31 cellular contexts compared by ENCODE assay signal in genomic region chr12:39297946-39298345, GRCh38.
"Had no signal": no experiment of that assay in that cellular context is flagged by ENCODE, and none has a peak within 500 bp of the region (broad histone marks: within the 10 kb centered on the region; RNA-seq: fewer than 3 reads in every experiment).

No MANE protein-coding gene starts in this region.

- H3K9me3 ChIP-seq: adrenal gland, body of pancreas, esophagus muscularis mucosa, gastroesophageal sphincter had no signal

- H3K27ac Mint-ChIP-seq: activated CD4-positive, alpha-beta memory T cell treated with anti-CD3 and anti-CD28 coated beads for 36 hours; activated CD4-positive, alpha-beta T cell treated with anti-CD3 and anti-CD28 coated beads for 36 hours; activated CD4-positive, alpha-beta T cell treated with anti-CD3 and anti-CD28 coated beads, Interleukin-2, amount 10 ng/mL, durations not matched to agents 24 days and 14 days; activated CD8-positive, alpha-beta memory T cell treated with anti-CD3 and anti-CD28 coated beads, Interleukin-2, amount 10 ng/mL, durations not matched to agents 7 days and 5 days; activated CD8-positive, alpha-beta T cell treated with anti-CD3 and anti-CD28 coated beads, Interleukin-2, amount 10 ng/mL, durations not matched to agents 7 days and 5 days; activated naive CD4-positive, alpha-beta T cell treated with anti-CD3 and anti-CD28 coated beads for 36 hours; activated naive CD4-positive, alpha-beta T cell treated with anti-CD3 and anti-CD28 coated beads, Interleukin-2, amount 50 U/mL, for 24 hours; activated naive CD8-positive, alpha-beta T cell treated with anti-CD3 and anti-CD28 coated beads for 36 hours; activated naive CD8-positive, alpha-beta T cell treated with anti-CD3 and anti-CD28 coated beads, Interleukin-2, amount 50 U/mL, for 24 hours; activated T-helper 1 cell treated with anti-CD3 and anti-CD28 coated beads, Interleukin-12 subunit alpha, Interleukin-12 subunit beta, Interleukin-2, Interleukin-4 antibody, amounts not matched to agents 30 ng/mL and 10 ng/mL and 1 ng/mL, durations not matched to agents 14 hours and 24 hours and 36 hours; activated T-helper 2 cell treated with anti-CD3 and anti-CD28 coated beads, Interferon-gamma antibody, Interleukin-2, Interleukin-4, amounts not matched to agents 10 μg/mL and 5 μg/mL and 100 μg/mL, durations not matched to agents 14 hours and 24 hours and 36 hours; effector memory CD8-positive, alpha-beta T cell had no signal

- H3K4me3 ChIP-seq: adrenal gland, body of pancreas, esophagus muscularis mucosa, gastroesophageal sphincter had no signal

- DNase-seq: activated CD4-positive, alpha-beta memory T cell treated with anti-CD3 and anti-CD28 coated beads for 36 hours; activated CD4-positive, alpha-beta T cell treated with anti-CD3 and anti-CD28 coated beads for 36 hours; activated CD4-positive, alpha-beta T cell treated with anti-CD3 and anti-CD28 coated beads, Interleukin-2, amount 10 ng/mL, durations not matched to agents 24 days and 14 days; activated CD4-positive, CD25-positive, alpha-beta regulatory T cell; activated CD4-positive, CD25-positive, alpha-beta regulatory T cell treated with anti-CD3 and anti-CD28 coated beads, Interleukin-2, amount 50 U/mL, for 72 hours; activated CD8-positive, alpha-beta memory T cell treated with anti-CD3 and anti-CD28 coated beads, Interleukin-2, amount 10 ng/mL, durations not matched to agents 7 days and 5 days; activated CD8-positive, alpha-beta memory T cell treated with anti-CD3 and anti-CD28 coated beads, Interleukin-2, amount 50 U/mL, for 4 hours; activated CD8-positive, alpha-beta T cell treated with anti-CD3 and anti-CD28 coated beads, Interleukin-2, amount 10 ng/mL, durations not matched to agents 7 days and 5 days; activated effector memory CD4-positive, alpha-beta T cell treated with anti-CD3 and anti-CD28 coated beads, Interleukin-2, amount 50 U/mL, for 16 hours; activated naive CD4-positive, alpha-beta T cell treated with anti-CD3 and anti-CD28 coated beads for 36 hours; activated naive CD8-positive, alpha-beta T cell treated with anti-CD3 and anti-CD28 coated beads for 36 hours; activated naive CD8-positive, alpha-beta T cell treated with anti-CD3 and anti-CD28 coated beads, Interleukin-2, amount 50 U/mL, for 24 hours; activated T-cell treated with anti-CD3 and anti-CD28 coated beads, Interleukin-2, amount 50 U/mL, for 1 hour; activated T-cell treated with anti-CD3 and anti-CD28 coated beads, Interleukin-2, amount 50 U/mL, for 48 hours; adrenal gland; amygdala; aorta; body of pancreas; caudate nucleus; cortex of kidney; dermis blood vessel endothelial cell; effector CD4-positive, alpha-beta T cell; effector memory CD8-positive, alpha-beta T cell; erythroblast; foreskin melanocyte; T-helper 2 cell had no signal

- ATAC-seq: activated CD4-positive, alpha-beta T cell treated with anti-CD3 and anti-CD28 coated beads for 36 hours; activated CD8-positive, alpha-beta memory T cell treated with anti-CD3 and anti-CD28 coated beads, Interleukin-2, amount 10 ng/mL, durations not matched to agents 7 days and 5 days; activated CD8-positive, alpha-beta T cell treated with anti-CD3 and anti-CD28 coated beads, Interleukin-2, amount 10 ng/mL, durations not matched to agents 7 days and 5 days; activated naive CD8-positive, alpha-beta T cell treated with anti-CD3 and anti-CD28 coated beads, Interleukin-2, amount 50 U/mL, for 24 hours; body of pancreas; effector memory CD8-positive, alpha-beta T cell; gastroesophageal sphincter had no signal

- H3K36me3 ChIP-seq: adrenal gland had no signal

- H3K4me1 ChIP-seq: adrenal gland, body of pancreas, esophagus muscularis mucosa, gastroesophageal sphincter had no signal

- H3K27me3 ChIP-seq: adrenal gland, body of pancreas, esophagus muscularis mucosa, gastroesophageal sphincter had no signal

- H3K4me1 Mint-ChIP-seq: activated CD4-positive, alpha-beta T cell treated with anti-CD3 and anti-CD28 coated beads for 36 hours; activated naive CD4-positive, alpha-beta T cell treated with anti-CD3 and anti-CD28 coated beads, Interleukin-2, amount 50 U/mL, for 24 hours; activated naive CD8-positive, alpha-beta T cell treated with anti-CD3 and anti-CD28 coated beads for 36 hours; activated naive CD8-positive, alpha-beta T cell treated with anti-CD3 and anti-CD28 coated beads, Interleukin-2, amount 50 U/mL, for 24 hours had no signal

- H3K27me3 Mint-ChIP-seq: activated CD4-positive, alpha-beta memory T cell treated with anti-CD3 and anti-CD28 coated beads for 36 hours; activated CD4-positive, alpha-beta T cell treated with anti-CD3 and anti-CD28 coated beads for 36 hours; activated CD4-positive, alpha-beta T cell treated with anti-CD3 and anti-CD28 coated beads, Interleukin-2, amount 10 ng/mL, durations not matched to agents 24 days and 14 days; activated CD8-positive, alpha-beta memory T cell treated with anti-CD3 and anti-CD28 coated beads, Interleukin-2, amount 10 ng/mL, durations not matched to agents 7 days and 5 days; activated naive CD4-positive, alpha-beta T cell treated with anti-CD3 and anti-CD28 coated beads, Interleukin-2, amount 50 U/mL, for 24 hours; activated naive CD8-positive, alpha-beta T cell treated with anti-CD3 and anti-CD28 coated beads for 36 hours; activated naive CD8-positive, alpha-beta T cell treated with anti-CD3 and anti-CD28 coated beads, Interleukin-2, amount 50 U/mL, for 24 hours; effector memory CD8-positive, alpha-beta T cell had no signal

- H3K4me3 Mint-ChIP-seq: activated CD4-positive, alpha-beta memory T cell treated with anti-CD3 and anti-CD28 coated beads for 36 hours; activated CD4-positive, alpha-beta T cell treated with anti-CD3 and anti-CD28 coated beads for 36 hours; activated CD4-positive, alpha-beta T cell treated with anti-CD3 and anti-CD28 coated beads, Interleukin-2, amount 10 ng/mL, durations not matched to agents 24 days and 14 days; activated CD8-positive, alpha-beta memory T cell treated with anti-CD3 and anti-CD28 coated beads, Interleukin-2, amount 10 ng/mL, durations not matched to agents 7 days and 5 days; activated CD8-positive, alpha-beta T cell treated with anti-CD3 and anti-CD28 coated beads, Interleukin-2, amount 10 ng/mL, durations not matched to agents 7 days and 5 days; activated naive CD4-positive, alpha-beta T cell treated with anti-CD3 and anti-CD28 coated beads for 36 hours; activated naive CD4-positive, alpha-beta T cell treated with anti-CD3 and anti-CD28 coated beads, Interleukin-2, amount 50 U/mL, for 24 hours; activated naive CD8-positive, alpha-beta T cell treated with anti-CD3 and anti-CD28 coated beads for 36 hours; activated naive CD8-positive, alpha-beta T cell treated with anti-CD3 and anti-CD28 coated beads, Interleukin-2, amount 50 U/mL, for 24 hours; activated T-helper 1 cell treated with anti-CD3 and anti-CD28 coated beads, Interleukin-12 subunit alpha, Interleukin-12 subunit beta, Interleukin-2, Interleukin-4 antibody, amounts not matched to agents 30 ng/mL and 10 ng/mL and 1 ng/mL, durations not matched to agents 14 hours and 24 hours and 36 hours; effector memory CD8-positive, alpha-beta T cell had no signal

- H3K27ac ChIP-seq: adrenal gland, body of pancreas, esophagus muscularis mucosa, gastroesophageal sphincter had no signal

- H3K9me3 Mint-ChIP-seq: activated CD4-positive, alpha-beta memory T cell treated with anti-CD3 and anti-CD28 coated beads for 36 hours; activated naive CD4-positive, alpha-beta T cell treated with anti-CD3 and anti-CD28 coated beads for 36 hours; activated naive CD8-positive, alpha-beta T cell treated with anti-CD3 and anti-CD28 coated beads for 36 hours; activated T-helper 2 cell treated with anti-CD3 and anti-CD28 coated beads, Interferon-gamma antibody, Interleukin-2, Interleukin-4, amounts not matched to agents 10 μg/mL and 5 μg/mL and 100 μg/mL, durations not matched to agents 14 hours and 24 hours and 36 hours had no signal
